ENCODE assay signal across 1 cellular context in genomic region chr17:77772461-77772897, GRCh38.
TF ChIP-seq lines count a peak whose summit lies in the region.

No MANE protein-coding gene starts in this region.

TF ChIP-seq in HepG2, 621 proteins besides CTCF, POLR2A, EP300 and RAD21 (continued from another document):
- TF ChIP-seq CSRNP1 (CRISPR knock-in tag; IDR thresholded peaks at IDR 0.05) (no peak), ZNF292 (CRISPR knock-in tag; IDR thresholded peaks at IDR 0.05; ENCODE audit: borderline replicate concordance, low read depth) (no peak), BORCS8-MEF2B (CRISPR knock-in tag; IDR thresholded peaks at IDR 0.05) (no peak; the same call in 1 of the 2 replicates), CREB3 (CRISPR knock-in tag; IDR thresholded peaks at IDR 0.05) (no peak), SAFB2 (CRISPR knock-in tag; IDR thresholded peaks at IDR 0.05; ENCODE audit: borderline replicate concordance, low read depth) (no peak), CBFB (CRISPR knock-in tag; IDR thresholded peaks at IDR 0.05) (no peak), SMC3 (IDR thresholded peaks at IDR 0.05; ENCODE audit: low read length) (peak; percentile 15; the same call in 1 of the 2 replicates), ESRRA (CRISPR knock-in tag; IDR thresholded peaks at IDR 0.05; ENCODE audit: low read depth) (no peak), CENPT (CRISPR knock-in tag; IDR thresholded peaks at IDR 0.05; ENCODE audit: low read depth) (no peak), ZNF350 (CRISPR knock-in tag; IDR thresholded peaks at IDR 0.05; ENCODE audit: borderline replicate concordance, low read depth) (peak; percentile 21; the same call in 1 of the 2 replicates), ATF7 (IDR thresholded peaks at IDR 0.05) (no peak), ATF7 (CRISPR knock-in tag; IDR thresholded peaks at IDR 0.05) (no peak), ZNF331 (CRISPR knock-in tag; IDR thresholded peaks at IDR 0.05) (peak; percentile 28; the same call in 1 of the 2 replicates), KLF16 (CRISPR knock-in tag; IDR thresholded peaks at IDR 0.05) (0 out of 4 replicates have a peak, but pooled peaks have one; percentile 24 to 32), MXD4 (CRISPR knock-in tag; IDR thresholded peaks at IDR 0.05) (no peak), PHF5A (CRISPR knock-in tag; IDR thresholded peaks at IDR 0.05; ENCODE audit: low read depth, unreplicated experiment) (no peak), HNRNPH1 (optimal IDR thresholded peaks at IDR 0.05; ENCODE audit: low read depth, low read length) (no peak), ZNF549 (CRISPR knock-in tag; IDR thresholded peaks at IDR 0.05) (no peak), ZKSCAN5 (CRISPR knock-in tag; IDR thresholded peaks at IDR 0.05) (no peak), IKZF5 (CRISPR knock-in tag; IDR thresholded peaks at IDR 0.05) (no peak), ZNF333 (CRISPR knock-in tag; IDR thresholded peaks at IDR 0.05; ENCODE audit: borderline replicate concordance) (no peak), ZNF687 (CRISPR knock-in tag; IDR thresholded peaks at IDR 0.05) (peak; percentile 49), FOSL2 (CRISPR knock-in tag; IDR thresholded peaks at IDR 0.05) (peak; percentile 3; the same call in 1 of the 2 replicates), ZNF33B (CRISPR knock-in tag; IDR thresholded peaks at IDR 0.05) (no peak), SP5 (CRISPR knock-in tag; IDR thresholded peaks at IDR 0.05; ENCODE audit: borderline replicate concordance, low read depth) (0 out of 2 replicates have a peak, but pooled peaks have one; percentile 14), XRCC5 (optimal IDR thresholded peaks at IDR 0.05; ENCODE audit: low read length) (peak; percentile 91), STAT5B (CRISPR knock-in tag; IDR thresholded peaks at IDR 0.05) (no peak), RFXAP (CRISPR knock-in tag; IDR thresholded peaks at IDR 0.05; ENCODE audit: borderline replicate concordance) (0 out of 2 replicates have a peak, but pooled peaks have one; percentile 38), ZNF160 (CRISPR knock-in tag; IDR thresholded peaks at IDR 0.05) (no peak), NR2F1 (CRISPR knock-in tag; IDR thresholded peaks at IDR 0.05) (no peak), GATAD2A (CRISPR knock-in tag; IDR thresholded peaks at IDR 0.05) (no peak), ZNF746 (CRISPR knock-in tag; IDR thresholded peaks at IDR 0.05) (no peak), SMARCE1 (IDR thresholded peaks at IDR 0.05; ENCODE audit: borderline replicate concordance) (no peak), NFIB (CRISPR knock-in tag; IDR thresholded peaks at IDR 0.05; ENCODE audit: borderline replicate concordance) (no peak), ZNF703 (CRISPR knock-in tag; IDR thresholded peaks at IDR 0.05; ENCODE audit: borderline replicate concordance) (no peak), AHR (CRISPR knock-in tag; IDR thresholded peaks at IDR 0.05) (no peak)
- TF ChIP-seq, protein P1, sequence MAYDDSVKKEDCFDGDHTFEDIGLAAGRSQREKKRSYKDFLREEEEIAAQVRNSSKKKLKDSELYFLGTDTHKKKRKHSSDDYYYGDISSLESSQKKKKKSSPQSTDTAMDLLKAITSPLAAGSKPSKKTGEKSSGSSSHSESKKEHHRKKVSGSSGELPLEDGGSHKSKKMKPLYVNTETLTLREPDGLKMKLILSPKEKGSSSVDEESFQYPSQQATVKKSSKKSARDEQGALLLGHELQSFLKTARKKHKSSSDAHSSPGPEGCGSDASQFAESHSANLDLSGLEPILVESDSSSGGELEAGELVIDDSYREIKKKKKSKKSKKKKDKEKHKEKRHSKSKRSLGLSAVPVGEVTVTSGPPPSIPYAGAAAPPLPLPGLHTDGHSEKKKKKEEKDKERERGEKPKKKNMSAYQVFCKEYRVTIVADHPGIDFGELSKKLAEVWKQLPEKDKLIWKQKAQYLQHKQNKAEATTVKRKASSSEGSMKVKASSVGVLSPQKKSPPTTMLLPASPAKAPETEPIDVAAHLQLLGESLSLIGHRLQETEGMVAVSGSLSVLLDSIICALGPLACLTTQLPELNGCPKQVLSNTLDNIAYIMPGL (CRISPR knock-in tag; IDR thresholded peaks at IDR 0.05; ENCODE audit: borderline replicate concordance in 1 of 2, low read depth in 1 of 2) = peak in 1 of 2 experiments; percentile 32; a peak in 1 of 4 replicates
- TF ChIP-seq, protein P2, sequence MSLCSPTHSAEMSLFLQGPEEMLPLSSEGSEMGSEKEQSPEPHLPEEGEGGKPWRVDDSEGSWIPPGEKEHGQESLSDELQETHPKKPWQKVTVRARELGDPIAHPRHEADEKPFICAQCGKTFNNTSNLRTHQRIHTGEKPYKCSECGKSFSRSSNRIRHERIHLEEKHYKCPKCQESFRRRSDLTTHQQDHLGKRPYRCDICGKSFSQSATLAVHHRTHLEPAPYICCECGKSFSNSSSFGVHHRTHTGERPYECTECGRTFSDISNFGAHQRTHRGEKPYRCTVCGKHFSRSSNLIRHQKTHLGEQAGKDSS (CRISPR knock-in tag; IDR thresholded peaks at IDR 0.05; ENCODE audit: borderline replicate concordance, low read depth) = peak; percentile 51; the same call in 1 of the 2 replicates
- TF ChIP-seq, protein P3, sequence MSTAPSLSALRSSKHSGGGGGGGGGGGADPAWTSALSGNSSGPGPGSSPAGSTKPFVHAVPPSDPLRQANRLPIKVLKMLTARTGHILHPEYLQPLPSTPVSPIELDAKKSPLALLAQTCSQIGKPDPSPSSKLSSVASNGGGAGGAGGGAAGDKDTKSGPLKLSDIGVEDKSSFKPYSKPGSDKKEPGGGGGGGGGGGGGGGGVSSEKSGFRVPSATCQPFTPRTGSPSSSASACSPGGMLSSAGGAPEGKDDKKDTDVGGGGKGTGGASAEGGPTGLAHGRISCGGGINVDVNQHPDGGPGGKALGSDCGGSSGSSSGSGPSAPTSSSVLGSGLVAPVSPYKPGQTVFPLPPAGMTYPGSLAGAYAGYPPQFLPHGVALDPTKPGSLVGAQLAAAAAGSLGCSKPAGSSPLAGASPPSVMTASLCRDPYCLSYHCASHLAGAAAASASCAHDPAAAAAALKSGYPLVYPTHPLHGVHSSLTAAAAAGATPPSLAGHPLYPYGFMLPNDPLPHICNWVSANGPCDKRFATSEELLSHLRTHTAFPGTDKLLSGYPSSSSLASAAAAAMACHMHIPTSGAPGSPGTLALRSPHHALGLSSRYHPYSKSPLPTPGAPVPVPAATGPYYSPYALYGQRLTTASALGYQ (CRISPR knock-in tag; IDR thresholded peaks at IDR 0.05) = no peak
- TF ChIP-seq, protein P4, sequence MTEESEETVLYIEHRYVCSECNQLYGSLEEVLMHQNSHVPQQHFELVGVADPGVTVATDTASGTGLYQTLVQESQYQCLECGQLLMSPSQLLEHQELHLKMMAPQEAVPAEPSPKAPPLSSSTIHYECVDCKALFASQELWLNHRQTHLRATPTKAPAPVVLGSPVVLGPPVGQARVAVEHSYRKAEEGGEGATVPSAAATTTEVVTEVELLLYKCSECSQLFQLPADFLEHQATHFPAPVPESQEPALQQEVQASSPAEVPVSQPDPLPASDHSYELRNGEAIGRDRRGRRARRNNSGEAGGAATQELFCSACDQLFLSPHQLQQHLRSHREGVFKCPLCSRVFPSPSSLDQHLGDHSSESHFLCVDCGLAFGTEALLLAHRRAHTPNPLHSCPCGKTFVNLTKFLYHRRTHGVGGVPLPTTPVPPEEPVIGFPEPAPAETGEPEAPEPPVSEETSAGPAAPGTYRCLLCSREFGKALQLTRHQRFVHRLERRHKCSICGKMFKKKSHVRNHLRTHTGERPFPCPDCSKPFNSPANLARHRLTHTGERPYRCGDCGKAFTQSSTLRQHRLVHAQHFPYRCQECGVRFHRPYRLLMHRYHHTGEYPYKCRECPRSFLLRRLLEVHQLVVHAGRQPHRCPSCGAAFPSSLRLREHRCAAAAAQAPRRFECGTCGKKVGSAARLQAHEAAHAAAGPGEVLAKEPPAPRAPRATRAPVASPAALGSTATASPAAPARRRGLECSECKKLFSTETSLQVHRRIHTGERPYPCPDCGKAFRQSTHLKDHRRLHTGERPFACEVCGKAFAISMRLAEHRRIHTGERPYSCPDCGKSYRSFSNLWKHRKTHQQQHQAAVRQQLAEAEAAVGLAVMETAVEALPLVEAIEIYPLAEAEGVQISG (CRISPR knock-in tag; IDR thresholded peaks at IDR 0.05) = peak; percentile 53; the same call in 1 of the 2 replicates
- TF ChIP-seq, protein P5, sequence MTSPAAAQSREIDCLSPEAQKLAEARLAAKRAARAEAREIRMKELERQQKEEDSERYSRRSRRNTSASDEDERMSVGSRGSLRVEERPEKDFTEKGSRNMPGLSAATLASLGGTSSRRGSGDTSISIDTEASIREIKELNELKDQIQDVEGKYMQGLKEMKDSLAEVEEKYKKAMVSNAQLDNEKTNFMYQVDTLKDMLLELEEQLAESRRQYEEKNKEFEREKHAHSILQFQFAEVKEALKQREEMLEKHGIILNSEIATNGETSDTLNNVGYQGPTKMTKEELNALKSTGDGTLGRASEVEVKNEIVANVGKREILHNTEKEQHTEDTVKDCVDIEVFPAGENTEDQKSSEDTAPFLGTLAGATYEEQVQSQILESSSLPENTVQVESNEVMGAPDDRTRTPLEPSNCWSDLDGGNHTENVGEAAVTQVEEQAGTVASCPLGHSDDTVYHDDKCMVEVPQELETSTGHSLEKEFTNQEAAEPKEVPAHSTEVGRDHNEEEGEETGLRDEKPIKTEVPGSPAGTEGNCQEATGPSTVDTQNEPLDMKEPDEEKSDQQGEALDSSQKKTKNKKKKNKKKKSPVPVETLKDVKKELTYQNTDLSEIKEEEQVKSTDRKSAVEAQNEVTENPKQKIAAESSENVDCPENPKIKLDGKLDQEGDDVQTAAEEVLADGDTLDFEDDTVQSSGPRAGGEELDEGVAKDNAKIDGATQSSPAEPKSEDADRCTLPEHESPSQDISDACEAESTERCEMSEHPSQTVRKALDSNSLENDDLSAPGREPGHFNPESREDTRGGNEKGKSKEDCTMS (CRISPR knock-in tag; conservative IDR thresholded peaks at IDR 0.05) = no peak
